ENCODE assay signal across 8 cellular contexts in the genomic region with DNA sequence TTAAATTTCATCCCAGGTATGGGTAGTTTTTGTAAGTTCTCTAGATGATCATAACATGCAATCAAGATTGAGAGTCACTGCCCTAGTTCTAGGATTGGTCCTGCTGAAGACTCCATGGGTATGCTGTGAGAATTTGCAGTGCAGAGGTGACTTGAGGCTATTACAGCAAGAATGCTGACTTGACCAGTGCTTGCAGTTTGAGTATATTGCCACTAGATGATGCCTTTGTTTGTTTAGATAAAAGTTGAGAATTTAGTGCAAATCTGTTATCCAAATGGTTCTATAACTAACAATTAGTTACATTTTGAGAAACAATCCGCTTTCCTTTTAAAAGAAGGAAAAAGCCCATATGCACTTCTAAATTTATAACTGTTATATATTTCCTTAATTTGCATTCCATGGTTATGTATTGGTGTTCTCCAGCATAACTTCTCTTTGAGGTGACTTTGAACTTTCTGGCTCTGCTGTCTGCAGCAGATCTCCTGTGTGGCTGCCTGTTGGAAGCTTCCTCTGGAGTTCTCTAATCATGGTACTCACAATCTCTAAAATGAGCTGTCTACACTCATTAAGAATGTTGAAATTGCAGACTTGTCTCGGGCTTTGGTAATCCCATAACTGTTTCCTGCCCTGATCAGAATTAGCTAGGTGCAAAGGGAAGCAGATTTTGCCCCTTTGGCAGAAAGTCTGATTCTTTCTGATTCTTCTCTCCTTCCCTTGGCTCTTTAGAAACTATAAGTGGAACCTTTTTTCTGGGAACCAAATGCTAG. TPM values are rescaled to one million over a fixed set of nuclear protein-coding genes. Genes with fewer than 3 reads are reported as not detected.
A peak's percentile ranks its signal among the peaks of the same experiment; 100 is the strongest.
DNase-seq lines count a peak whose midpoint lies in the region; ATAC-seq and TF ChIP-seq lines count a peak whose summit lies in the region.

No MANE protein-coding gene starts in this region.

- ATAC-seq in HG02763 (IDR thresholded peaks at IDR 0.05; ENCODE audit: unreplicated experiment): no peak

- TF ChIP-seq CTCF in astrocyte of the spinal cord (IDR thresholded peaks at IDR 0.05; ENCODE audit: low read depth, low read length): peak; percentile 77

- no peak overlapping the region for H3K4me3 ChIP-seq in astrocyte of the spinal cord (ENCODE audit: low read depth, low read length)

- peak; percentile 73 for DNase-seq in ELR (ENCODE audit: low read depth)
- DNase-seq in HuH-7 (ENCODE audit: low spot score): peak; percentile 79
- DNase-seq in astrocyte of the spinal cord (ENCODE audit: low read depth, low spot score): peak; percentile 65
- DNase-seq in lung microvascular endothelial cell (ENCODE audit: low read depth in 2 of 2): peak; percentile 55 to 65
- DNase-seq in NCI-H2029 treated with DMSO at 0.1 percent for 48 hours (lab: John Stamatoyannopoulos, UW): no peak
- no peak for DNase-seq in amygdala (lab: John Stamatoyannopoulos, UW)
- no peak for DNase-seq in NK-92 (lab: John Stamatoyannopoulos, UW; ENCODE audit: unreplicated experiment)

- in situ Hi-C loops in astrocyte of the spinal cord (cut with HindIII; ENCODE audit: low sequenced_read_pairs): no loop called here

RNA-seq across cellular contexts. Expression of gene MELK, which starts 24.9 kb away (rescaled TPM):
- total RNA-seq in lung microvascular endothelial cell: 3.6 and 12.9 TPM in 2 replicates

Comparison
In these comparisons a context has a peak if more than half of its experiments do, and no peak if none do; other contexts are left out.
1. DNase-seq: peak in ELR (single experiment), HuH-7 (single experiment), astrocyte of the spinal cord (single experiment) and lung microvascular endothelial cell (2 of 2); none in NCI-H2029 treated with DMSO at 0.1 percent for 48 hours (single experiment), amygdala (0 of 56) and NK-92 (single experiment).